10 cellular contexts compared by ENCODE assay signal in genomic region chr14:95260537-95261440, GRCh38. TPM values are rescaled to one million over a fixed set of nuclear protein-coding genes. Genes with fewer than 3 reads are reported as not detected.
A peak's percentile ranks its signal among the peaks of the same experiment; 100 is the strongest.
DNase-seq lines count a peak whose midpoint lies in the region; FAIRE-seq and TF ChIP-seq lines count a peak whose summit lies in the region.
"Had no signal": no experiment of that assay in that cellular context is flagged by ENCODE, and none has a peak within 500 bp of the region (broad histone marks: within the 10 kb centered on the region; RNA-seq: fewer than 3 reads in every experiment).

No MANE protein-coding gene starts in this region.

- H3K9me3 ChIP-seq in endothelial cell of umbilical vein (replicated peaks; ENCODE audit: control insufficient read depth, insufficient read depth, low read length) = no peaks in the 10 kb centered on the region

- H3K4me2 ChIP-seq in endothelial cell of umbilical vein (ENCODE audit: insufficient read depth, low read length) = no peak overlapping the region

- POLR2A ChIA-PET in endothelial cell of umbilical vein (lab: Charles Lee) = no interaction called here

- H3K4me3 ChIP-seq in endothelial cell of umbilical vein (replicated peaks in 1 of 3; ENCODE audit: insufficient read depth in 1 of 3, low read depth in 1 of 3, low read length in 3 of 3) = no peak overlapping the region

- H3K4me1 ChIP-seq in endothelial cell of umbilical vein (ENCODE audit: control insufficient read depth, extremely low read depth, insufficient read depth, low read length) = peaks cover 34% of the 10 kb centered on the region

- CTCF ChIA-PET in endothelial cell of umbilical vein (lab: Charles Lee) = interaction anchor here (0.7 to 2.2 kb wide), 2 partner anchors 9 to 11 kb away, joined by 3 to 7 read pairs; no protein-coding TSS in a partner anchor

- intact Hi-C loops in endothelial cell of umbilical vein (cut with micrococcal nuclease) = loop anchor here (10.0 kb wide), 1 partner anchor 274 kb away; the partner anchor contains the start of gene GLRX5

- no peak for TF ChIP-seq CTCF in endothelial cell of umbilical vein (IDR thresholded peaks at IDR 0.05; ENCODE audit: extremely low read depth in 1 of 2, insufficient read depth in 1 of 2, low read depth in 1 of 2, low read length in 2 of 2)

- TF ChIP-seq POLR2A in endothelial cell of umbilical vein (IDR thresholded peaks at IDR 0.05; ENCODE audit: low read depth, low read length) = no peak

- H3K36me3 ChIP-seq in endothelial cell of umbilical vein (ENCODE audit: control insufficient read depth in 2 of 2, extremely low read depth in 1 of 2, insufficient read depth in 2 of 2, low read length in 2 of 2) = no peaks in the 10 kb centered on the region

- peak overlapping the region; percentile 19 for H3K27ac ChIP-seq in endothelial cell of umbilical vein (ENCODE audit: insufficient read depth, low read depth, low read length)

- no peaks in the 10 kb centered on the region for H3K27me3 ChIP-seq in endothelial cell of umbilical vein (ENCODE audit: control insufficient read depth in 2 of 2, insufficient read depth in 2 of 2, low read length in 2 of 2)

- H3K79me2 ChIP-seq in endothelial cell of umbilical vein (ENCODE audit: control insufficient read depth, insufficient read depth, low read length) = no peaks in the 10 kb centered on the region

- BruUV-seq in endothelial cell of umbilical vein (replicated peaks; lab: Mats Ljungman, UMichigan) = no TSS peak

- no peak overlapping the region for H3K9ac ChIP-seq in endothelial cell of umbilical vein (replicated peaks; ENCODE audit: extremely low read depth, insufficient read depth, low read length)

- dilution Hi-C loops in endothelial cell of umbilical vein (cut with MboI; ENCODE audit: extremely low pct_ligation_motif_present, low sequenced_read_pairs) = no loop called here

- DNase-seq in NOMO-1 treated with DMSO at 0.1 percent for 48 hours (lab: John Stamatoyannopoulos, UW; ENCODE audit: unreplicated experiment) = peak; percentile 12
- no peak for DNase-seq in NOMO-1 treated with dmso at 0.1 percent for 144 hours (lab: John Stamatoyannopoulos, UW; ENCODE audit: unreplicated experiment)
- DNase-seq in RKO (ENCODE audit: low spot score) = peak; percentile 9
- peak; percentile 80 for DNase-seq in endothelial cell of umbilical vein (ENCODE audit: low read depth, low spot score)
- peak; percentile 19 for DNase-seq in stimulated activated CD4-positive, alpha-beta T cell treated with anti-CD3 and anti-CD28 coated beads, Interleukin-4, amount 100 ng/mL, for 1 hour
- DNase-seq in NCI-H2227 (lab: John Stamatoyannopoulos, UW; ENCODE audit: unreplicated experiment) = no peak
- no peak for DNase-seq in putamen (ENCODE audit: low spot score)
- no peak for DNase-seq in frontal cortex (ENCODE audit: low spot score in 2 of 2)
- DNase-seq: NCI-H1694 treated with DMSO at 0.1 percent for 48 hours had no signal

- FAIRE-seq in endothelial cell of umbilical vein (lab: Jason Lieb, UNC) (peak; percentile 72), frontal cortex (lab: Jason Lieb, UNC) (no peak)
- FAIRE-seq: A204.1 had no signal

- no peak overlapping the region for H2AFZ ChIP-seq in endothelial cell of umbilical vein (ENCODE audit: low read depth, low read length)

- H4K20me1 ChIP-seq in endothelial cell of umbilical vein (replicated peaks; ENCODE audit: control insufficient read depth, extremely low read depth, insufficient read depth, low read length) = no peaks in the 10 kb centered on the region

- no peaks in the 10 kb centered on the region for H3K9me1 ChIP-seq in endothelial cell of umbilical vein (replicated peaks; ENCODE audit: control insufficient read depth, extremely low read depth, insufficient read depth, low read length)

TF ChIP-seq in endothelial cell of umbilical vein, 7 proteins besides CTCF, POLR2A, EP300 and RAD21:
- TF ChIP-seq MAX (IDR thresholded peaks at IDR 0.05; ENCODE audit: insufficient read depth, insufficient read length) = no peak
- no peak for TF ChIP-seq EZH2 (IDR thresholded peaks at IDR 0.05; ENCODE audit: borderline replicate concordance, low read depth, low read length, severe bottlenecking)
- TF ChIP-seq GATA2 (IDR thresholded peaks at IDR 0.05; ENCODE audit: insufficient read depth, insufficient read length, low read depth, low read length) = peak; percentile 55
- no peak for TF ChIP-seq MYC (IDR thresholded peaks at IDR 0.05; ENCODE audit: low read depth, low read length)
- TF ChIP-seq JUN (IDR thresholded peaks at IDR 0.05; ENCODE audit: borderline replicate concordance, insufficient read depth, insufficient read length, low read depth) = peak; percentile 70
- TF ChIP-seq FOS (IDR thresholded peaks at IDR 0.05; ENCODE audit: borderline replicate concordance, insufficient read depth, low read length) = peak; percentile 53

RNA-seq across cellular contexts. Expression of gene CLMN, which starts 58.9 kb away (rescaled TPM):
- 8.4 and 9.6 TPM in 2 replicates for total RNA-seq in endothelial cell of umbilical vein
- polyA plus RNA-seq in endothelial cell of umbilical vein = 0.67 and 0.72 TPM in 2 replicates
- 1.4 and 1.6 TPM in 2 replicates for polyA plus RNA-seq in endothelial cell of umbilical vein (2011; cell fraction: cytosol; rRNA removed)
- polyA plus RNA-seq in endothelial cell of umbilical vein (2011; cell fraction: nucleus; rRNA removed) = 5.6 and 6.1 TPM in 2 replicates
- polyA plus RNA-seq in endothelial cell of umbilical vein (2012) = 4.0 and 5.9 TPM in 2 replicates
- polyA minus RNA-seq in endothelial cell of umbilical vein = 2.8 and 3.2 TPM in 2 replicates
- polyA minus RNA-seq in endothelial cell of umbilical vein (2011; cell fraction: cytosol; rRNA and poly(A)+ RNA removed) = 1.0 TPM
- 4.1 and 5.3 TPM in 2 replicates for polyA minus RNA-seq in endothelial cell of umbilical vein (2011; cell fraction: nucleus; rRNA and poly(A)+ RNA removed)
- total RNA-seq in frontal cortex = 0.82 TPM

Comparison
In these comparisons a context has a peak if more than half of its experiments do, and no peak if none do; other contexts are left out.
1. DNase-seq: peak in NOMO-1 treated with DMSO at 0.1 percent for 48 hours (single experiment), RKO (single experiment), endothelial cell of umbilical vein (single experiment) and stimulated activated CD4-positive, alpha-beta T cell treated with anti-CD3 and anti-CD28 coated beads, Interleukin-4, amount 100 ng/mL, for 1 hour (single experiment); none in NOMO-1 treated with dmso at 0.1 percent for 144 hours (single experiment), NCI-H2227 (single experiment), putamen (single experiment) and frontal cortex (0 of 2).